24 cellular contexts compared by ENCODE assay signal in genomic region chr6:95354551-95354950, GRCh38.
"Had no signal": no experiment of that assay in that cellular context is flagged by ENCODE, and none has a peak within 500 bp of the region (broad histone marks: within the 10 kb centered on the region; RNA-seq: fewer than 3 reads in every experiment).

No MANE protein-coding gene starts in this region.

- H3K27me3 ChIP-seq: dorsolateral prefrontal cortex, esophagus squamous epithelium, gastrocnemius medialis, heart right ventricle, left lung had no signal

- ATAC-seq: esophagus mucosa, gastrocnemius medialis, heart right ventricle, left cardiac atrium, left lung, left ventricle myocardium superior, lower lobe of right lung, mucosa of descending colon had no signal

- H3K4me1 ChIP-seq: esophagus squamous epithelium, gastrocnemius medialis, heart right ventricle, left lung, lower lobe of right lung had no signal

- H3K36me3 Mint-ChIP-seq: mesothelial cell of epicardium, naive B cell had no signal

- H3K27ac Mint-ChIP-seq: mesothelial cell of epicardium had no signal

- H3K36me3 ChIP-seq: esophagus squamous epithelium, gastrocnemius medialis, heart right ventricle, left lung, lower lobe of right lung had no signal

- H3K27me3 Mint-ChIP-seq: naive B cell had no signal

- H3K4me3 Mint-ChIP-seq: mesothelial cell of epicardium, naive B cell had no signal

- H3K27ac ChIP-seq: coronary artery, dorsolateral prefrontal cortex, epithelial cell of prostate, esophagus squamous epithelium, gastrocnemius medialis, heart right ventricle, left lung, lower lobe of right lung had no signal

- H3K9me3 ChIP-seq: esophagus squamous epithelium, gastrocnemius medialis, heart right ventricle, left lung, lower lobe of right lung, mucosa of descending colon had no signal

- H3K4me1 Mint-ChIP-seq: mesothelial cell of epicardium, naive B cell had no signal

- H3K4me3 ChIP-seq: coronary artery, dorsolateral prefrontal cortex, esophagus squamous epithelium, gastrocnemius medialis, heart right ventricle, left lung, lower lobe of right lung, mucosa of descending colon had no signal

- DNase-seq: dermis blood vessel endothelial cell; dorsolateral prefrontal cortex; effector CD4-positive, alpha-beta T cell; effector memory CD4-positive, alpha-beta T cell; erythroblast; esophagus squamous epithelium; foreskin fibroblast; foreskin melanocyte; gastrocnemius medialis; glutamatergic neuron; head of caudate nucleus; heart right ventricle; hippocampal formation; left cardiac atrium; left lung; left ventricle myocardium superior; lower lobe of right lung; mesenchymal stem cell; mucosa of descending colon; naive B cell had no signal

- H3K9me3 Mint-ChIP-seq: mesothelial cell of epicardium had no signal
